14 cellular contexts compared by ENCODE assay signal in the genomic region with DNA sequence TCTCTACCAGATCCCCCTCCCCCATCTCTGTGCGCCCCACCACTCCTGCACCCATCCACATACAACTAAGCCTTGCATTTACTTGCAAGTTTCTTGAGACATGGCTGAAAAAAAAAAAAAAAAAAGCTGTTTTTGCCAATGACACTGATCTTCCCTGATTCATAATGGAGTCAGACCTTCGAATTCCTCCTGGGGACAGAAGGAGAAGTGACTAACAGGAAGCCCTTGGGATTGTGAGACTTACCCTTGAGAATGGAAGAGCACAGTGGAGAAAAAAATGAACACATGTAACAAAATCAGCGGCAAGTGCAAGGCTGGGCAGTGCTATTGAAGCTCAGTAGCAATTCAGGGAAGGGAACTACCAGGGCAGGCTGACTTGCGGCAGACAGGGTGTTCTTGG.
DNase-seq lines count a peak whose midpoint lies in the region; ATAC-seq and TF ChIP-seq lines count a peak whose summit lies in the region.
"Had no signal": no experiment of that assay in that cellular context is flagged by ENCODE, and none has a peak within 500 bp of the region (broad histone marks: within the 10 kb centered on the region; RNA-seq: fewer than 3 reads in every experiment).

No MANE protein-coding gene starts in this region.

- H3K36me3 ChIP-seq in adrenal gland (replicated peaks in 1 of 2) (no peaks in the 10 kb centered on the region), skeletal muscle tissue (ENCODE audit: control insufficient read depth in 3 of 3, insufficient read depth in 3 of 3, low read length in 3 of 3) (no peaks in the 10 kb centered on the region)
- H3K36me3 ChIP-seq: cardiac muscle cell had no signal

- TF ChIP-seq CTCF in adrenal gland (IDR thresholded peaks at IDR 0.05) = no peak
- no peak for TF ChIP-seq CTCF in fibroblast of villous mesenchyme (IDR thresholded peaks at IDR 0.05; ENCODE audit: insufficient read depth, low read depth, low read length)

- peaks cover 4% of the 10 kb centered on the region for H3K27me3 ChIP-seq in adrenal gland
- no peaks in the 10 kb centered on the region for H3K27me3 ChIP-seq in skeletal muscle tissue (ENCODE audit: control insufficient read depth in 3 of 3, insufficient read depth in 3 of 3, low read length in 3 of 3)
- H3K27me3 ChIP-seq: cardiac muscle cell had no signal

- peaks cover 0 to 9% of the 10 kb centered on the region in 2 donors for H3K4me1 ChIP-seq in adrenal gland (replicated peaks in 1 of 2)
- peaks cover 6 to 17% (median 12%) of the 10 kb centered on the region in 3 donors for H3K4me1 ChIP-seq in skeletal muscle tissue (ENCODE audit: control insufficient read depth in 3 of 3, insufficient read depth in 3 of 3, low read length in 3 of 3)

- no peak overlapping the region for H3K9ac ChIP-seq in skeletal muscle tissue (ENCODE audit: low read depth in 1 of 3, low read length in 3 of 3)

- H3K9me3 ChIP-seq in adrenal gland (replicated peaks in 1 of 3) (no peaks in the 10 kb centered on the region), skeletal muscle tissue (ENCODE audit: control insufficient read depth in 3 of 3, low read length in 3 of 3) (no peaks in the 10 kb centered on the region)

- H3K27ac ChIP-seq in adrenal gland (peak overlapping the region in 3 of 5 donors; percentile 13 to 80 (median 63)), skeletal muscle tissue (ENCODE audit: low read depth, low read length) (peak overlapping the region; percentile 25)
- H3K27ac ChIP-seq: epithelial cell of prostate had no signal

- no peak overlapping the region for H3K4me3 ChIP-seq in adrenal gland
- no peak overlapping the region for H3K4me3 ChIP-seq in fibroblast of villous mesenchyme (ENCODE audit: low read depth, low read length)
- H3K4me3 ChIP-seq in skeletal muscle tissue (ENCODE audit: low read length in 3 of 3) = no peak overlapping the region
- H3K4me3 ChIP-seq: cardiac muscle cell had no signal

- intact Hi-C loops in adrenal gland (cut with DNase I) = no loop called here

- peak; percentile 84 for DNase-seq in HCEC 1CT
- DNase-seq in adrenal gland = peak in 4 of 7 donors; percentile 18 to 39 (median 28)
- DNase-seq in fibroblast of villous mesenchyme (ENCODE audit: low read depth) = peak; percentile 24
- no peak for DNase-seq in activated CD4-positive, alpha-beta T cell treated with anti-CD3 and anti-CD28 coated beads, Interleukin-2, amount 50 U/mL, for 4 hours
- DNase-seq in NCI-H1436 (lab: John Stamatoyannopoulos, UW) = no peak
- DNase-seq in GM19240 (ENCODE audit: insufficient read length, low spot score) = no peak
- DNase-seq: activated CD4-positive, alpha-beta T cell treated with anti-CD3 and anti-CD28 coated beads for 1 hour; activated T-cell treated with anti-CD3 and anti-CD28 coated beads, Interleukin-2, amount 50 U/mL, for 4 hours; right cardiac atrium; T-helper 1 cell had no signal

- no peak for TF ChIP-seq POLR2A in adrenal gland (IDR thresholded peaks at IDR 0.05)

- WGBS in adrenal gland, 4 donors = 38 to 54% (median 47%) methylated on average over 4 of the region's 4 CpGs

- no peak for ATAC-seq in HG03196 (IDR thresholded peaks at IDR 0.05; ENCODE audit: unreplicated experiment)
- ATAC-seq: activated T-cell treated with anti-CD3 and anti-CD28 coated beads, Interleukin-2, amount 50 U/mL, for 4 hours had no signal

Comparison
In these comparisons a context has a peak if more than half of its experiments do, and no peak if none do; other contexts are left out.
1. DNase-seq: peak in HCEC 1CT (single experiment), adrenal gland (4 of 7) and fibroblast of villous mesenchyme (single experiment); none in activated CD4-positive, alpha-beta T cell treated with anti-CD3 and anti-CD28 coated beads, Interleukin-2, amount 50 U/mL, for 4 hours (0 of 2), NCI-H1436 (single experiment) and GM19240 (single experiment).